In genomic region chrX:133495464-133496391, GRCh38 we compare ENCODE assay signal across 11 cellular contexts.
DNase-seq lines count a peak whose midpoint lies in the region; ATAC-seq and TF ChIP-seq lines count a peak whose summit lies in the region.
"Had no signal": no experiment of that assay in that cellular context is flagged by ENCODE, and none has a peak within 500 bp of the region (broad histone marks: within the 10 kb centered on the region; RNA-seq: fewer than 3 reads in every experiment).

No MANE protein-coding gene starts in this region.

- H3K27ac Mint-ChIP-seq in mesothelial cell of epicardium: peak overlapping the region; percentile 78
- H3K27ac Mint-ChIP-seq: activated CD4-positive, alpha-beta T cell treated with anti-CD3 and anti-CD28 coated beads, Interleukin-2, amount 10 ng/mL, durations not matched to agents 7 days and 5 days had no signal

- H3K4me3 Mint-ChIP-seq in mesothelial cell of epicardium: no peak overlapping the region
- H3K4me3 Mint-ChIP-seq: activated CD4-positive, alpha-beta T cell treated with anti-CD3 and anti-CD28 coated beads, Interleukin-2, amount 10 ng/mL, durations not matched to agents 7 days and 5 days; activated naive CD8-positive, alpha-beta T cell treated with anti-CD3 and anti-CD28 coated beads for 36 hours had no signal

- H3K36me3 Mint-ChIP-seq in mesothelial cell of epicardium: no peaks in the 10 kb centered on the region
- H3K36me3 Mint-ChIP-seq: activated naive CD8-positive, alpha-beta T cell treated with anti-CD3 and anti-CD28 coated beads for 36 hours had no signal

- TF ChIP-seq CTCF in esophagus muscularis mucosa (IDR thresholded peaks at IDR 0.05): no peak
- TF ChIP-seq CTCF in mesothelial cell of epicardium (IDR thresholded peaks at IDR 0.05; ENCODE audit: unreplicated experiment): no peak
- no peak for TF ChIP-seq CTCF in testis (IDR thresholded peaks at IDR 0.05)

- no peak for TF ChIP-seq POLR2A in esophagus muscularis mucosa (IDR thresholded peaks at IDR 0.05; ENCODE audit: low read depth)
- no peak for TF ChIP-seq POLR2A in testis (IDR thresholded peaks at IDR 0.05)

- TF ChIP-seq EP300 in esophagus muscularis mucosa (IDR thresholded peaks at IDR 0.05): no peak

- H3K4me1 Mint-ChIP-seq in mesothelial cell of epicardium: peaks cover 30% of the 10 kb centered on the region
- H3K4me1 Mint-ChIP-seq: activated CD4-positive, alpha-beta T cell treated with anti-CD3 and anti-CD28 coated beads, Interleukin-2, amount 10 ng/mL, durations not matched to agents 7 days and 5 days; activated naive CD8-positive, alpha-beta T cell treated with anti-CD3 and anti-CD28 coated beads for 36 hours had no signal

- peak overlapping the region in 2 of 4 donors; percentile 25 to 42 for H3K4me3 ChIP-seq in esophagus muscularis mucosa
- no peak overlapping the region for H3K4me3 ChIP-seq in testis
- H3K4me3 ChIP-seq: vagina had no signal

- no peaks in the 10 kb centered on the region for H3K27me3 Mint-ChIP-seq in mesothelial cell of epicardium (ENCODE audit: low read depth)
- H3K27me3 Mint-ChIP-seq: activated CD4-positive, alpha-beta T cell treated with anti-CD3 and anti-CD28 coated beads, Interleukin-2, amount 10 ng/mL, durations not matched to agents 7 days and 5 days had no signal

- H3K36me3 ChIP-seq in esophagus muscularis mucosa: no peaks in the 10 kb centered on the region
- no peaks in the 10 kb centered on the region for H3K36me3 ChIP-seq in testis (ENCODE audit: low read depth, missing control alignments)
- H3K36me3 ChIP-seq: vagina had no signal

- no peaks in the 10 kb centered on the region for H3K9me3 Mint-ChIP-seq in mesothelial cell of epicardium
- H3K9me3 Mint-ChIP-seq: activated CD4-positive, alpha-beta T cell treated with anti-CD3 and anti-CD28 coated beads, Interleukin-2, amount 10 ng/mL, durations not matched to agents 7 days and 5 days; activated naive CD8-positive, alpha-beta T cell treated with anti-CD3 and anti-CD28 coated beads for 36 hours had no signal

- ATAC-seq in GM21619 (IDR thresholded peaks at IDR 0.05; ENCODE audit: unreplicated experiment): no peak

- H3K9me3 ChIP-seq in esophagus muscularis mucosa (no peaks in the 10 kb centered on the region), testis (no peaks in the 10 kb centered on the region)
- H3K9me3 ChIP-seq: vagina had no signal

- intact Hi-C loops in esophagus muscularis mucosa (cut with DNase I): loop anchor here (10.0 kb wide), 1 partner anchor 161 kb away; no protein-coding TSS in a partner anchor
- intact Hi-C loops in testis (cut with DNase I; ENCODE audit: low total_unique reads): no loop called here

- H3K4me1 ChIP-seq in esophagus muscularis mucosa: peaks cover 5 to 38% (median 25%) of the 10 kb centered on the region in 4 donors
- no peaks in the 10 kb centered on the region for H3K4me1 ChIP-seq in testis
- H3K4me1 ChIP-seq: vagina had no signal

- peak; percentile 80 for DNase-seq in NCI-H446 treated with DMSO at 0.1 percent for 48 hours (lab: John Stamatoyannopoulos, UW)
- no peak for DNase-seq in esophagus muscularis mucosa (ENCODE audit: extremely low spot score)
- DNase-seq in mesothelial cell of epicardium (ENCODE audit: low spot score in 2 of 2, unreplicated experiment in 2 of 2): peak in 1 of 2 experiments; percentile 60
- peak; percentile 57 for DNase-seq in testis
- no peak for DNase-seq in HuH-7.5 (ENCODE audit: low spot score)
- no peak for DNase-seq in NCI-H748 (lab: John Stamatoyannopoulos, UW; ENCODE audit: unreplicated experiment)
- no peak for DNase-seq in NCI-H2107 treated with DMSO at 0.1 percent for 48 hours (lab: John Stamatoyannopoulos, UW; ENCODE audit: unreplicated experiment)
- DNase-seq: activated CD4-positive, alpha-beta T cell treated with anti-CD3 and anti-CD28 coated beads, Interleukin-2, amount 10 ng/mL, durations not matched to agents 7 days and 5 days; activated naive CD8-positive, alpha-beta T cell treated with anti-CD3 and anti-CD28 coated beads for 36 hours had no signal

- WGBS in esophagus muscularis mucosa: 41% methylated on average over 16 of the region's 16 CpGs
- WGBS in testis, 2 donors: 44 to 46% methylated on average over 10 to 16 of the region's 16 CpGs

- H3K27me3 ChIP-seq in esophagus muscularis mucosa (no peaks in the 10 kb centered on the region), testis (no peaks in the 10 kb centered on the region)
- H3K27me3 ChIP-seq: vagina had no signal

- H3K27ac ChIP-seq in esophagus muscularis mucosa (replicated peaks in 1 of 4) (peak overlapping the region; percentile 54 to 84 (median 82)), testis (no peak overlapping the region)
- H3K27ac ChIP-seq: vagina had no signal

Comparison
In these comparisons a context has a peak if more than half of its experiments do, and no peak if none do; other contexts are left out.
1. DNase-seq: peak in NCI-H446 treated with DMSO at 0.1 percent for 48 hours (single experiment) and testis (single experiment); none in esophagus muscularis mucosa (single experiment), HuH-7.5 (single experiment), NCI-H748 (single experiment) and NCI-H2107 treated with DMSO at 0.1 percent for 48 hours (single experiment).
2. H3K27ac ChIP-seq: peak in esophagus muscularis mucosa (4 of 4); none in testis (0 of 2).